ENCODE assay signal across 9 cellular contexts in the genomic region with DNA sequence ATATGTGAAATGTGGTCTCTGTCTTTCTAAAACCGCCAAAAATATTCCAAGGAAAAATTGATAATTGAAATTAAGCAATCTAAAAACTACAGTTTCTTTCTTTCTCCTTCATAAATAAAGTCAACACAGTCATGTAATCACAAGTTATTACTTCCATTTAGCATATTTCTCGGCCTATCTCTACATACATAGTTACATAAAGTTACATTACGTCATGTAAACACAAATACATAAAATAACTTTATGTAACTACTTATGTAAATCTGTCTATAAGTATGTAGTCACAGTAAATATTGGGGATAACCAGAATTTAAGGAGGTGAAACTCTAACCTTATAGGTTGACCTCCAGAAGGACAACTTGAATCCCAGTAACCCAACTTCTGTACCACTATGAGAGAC. TPM values are rescaled to one million over a fixed set of nuclear protein-coding genes. Genes with fewer than 3 reads are reported as not detected.
"Had no signal": no experiment of that assay in that cellular context is flagged by ENCODE, and none has a peak within 500 bp of the region (broad histone marks: within the 10 kb centered on the region; RNA-seq: fewer than 3 reads in every experiment).

No MANE protein-coding gene starts in this region.

- FAIRE-seq: HTR-8/SVneo, K562 had no signal

- H3K9ac ChIP-seq: KMS-11 had no signal

- H3K27ac ChIP-seq: HL-60, KMS-11 had no signal

- H3K4me3 ChIP-seq: K562 had no signal

- DNase-seq: IMR-90, KBM-7, KG1 had no signal

- H3K4me2 ChIP-seq: KMS-11 had no signal

- ATAC-seq: K562 had no signal

RNA-seq across cellular contexts. Expression of a gene that starts 48.5 kb away (rescaled TPM):
- total RNA-seq: HT-29, K562 had no signal
- polyA plus RNA-seq: IgD-negative memory B cell, K562 had no signal
